Comparison of ENCODE assay signal across 1 cellular context in the genomic region with DNA sequence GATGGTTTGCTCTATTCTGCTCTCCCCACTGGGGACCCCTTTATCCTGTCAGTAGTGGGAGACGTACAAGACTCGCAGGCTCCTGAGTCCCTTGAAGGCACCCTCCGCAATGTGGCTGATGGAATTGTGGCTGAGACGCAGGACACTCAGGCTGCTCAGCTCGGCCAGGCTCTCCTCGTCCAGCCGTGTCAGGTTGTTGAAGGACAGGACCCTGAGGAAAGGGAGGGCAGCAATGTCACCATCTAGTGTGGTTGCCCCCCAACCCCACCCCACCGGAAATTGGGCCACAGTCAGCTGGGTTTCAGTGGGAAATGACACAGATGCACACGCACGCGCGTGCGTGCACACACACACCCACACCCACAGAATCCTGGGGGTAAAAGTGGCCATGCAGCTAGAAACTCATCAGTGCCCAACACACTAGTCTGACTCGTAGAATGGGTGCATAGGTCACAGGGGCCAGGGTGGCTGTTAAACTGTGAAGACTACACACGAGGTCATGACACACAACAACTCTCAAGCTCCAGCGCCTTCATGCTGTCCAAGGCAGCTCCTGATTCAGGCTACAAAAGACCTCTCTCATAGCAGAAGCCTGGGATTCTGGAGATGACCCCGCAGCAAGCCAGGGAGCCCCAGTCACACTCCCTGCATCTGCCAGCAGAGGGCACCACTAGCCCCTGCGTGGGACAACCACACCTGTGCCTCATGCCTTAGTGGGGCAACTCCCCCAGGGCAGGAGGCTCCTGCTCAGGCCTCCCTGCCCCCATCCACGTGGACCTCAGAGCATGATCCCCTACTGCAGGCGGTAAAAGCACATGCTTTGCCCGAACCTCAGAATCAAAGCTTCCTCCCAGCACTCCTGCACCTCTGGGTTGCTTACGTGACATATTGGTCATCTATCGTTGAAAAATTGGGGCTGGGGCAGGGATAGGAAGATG.
TF ChIP-seq lines count a peak whose summit lies in the region.

No MANE protein-coding gene starts in this region.

TF ChIP-seq in IMR-90, 13 proteins besides CTCF, POLR2A, EP300 and RAD21 (continued from another document):
- TF ChIP-seq, protein P1, sequence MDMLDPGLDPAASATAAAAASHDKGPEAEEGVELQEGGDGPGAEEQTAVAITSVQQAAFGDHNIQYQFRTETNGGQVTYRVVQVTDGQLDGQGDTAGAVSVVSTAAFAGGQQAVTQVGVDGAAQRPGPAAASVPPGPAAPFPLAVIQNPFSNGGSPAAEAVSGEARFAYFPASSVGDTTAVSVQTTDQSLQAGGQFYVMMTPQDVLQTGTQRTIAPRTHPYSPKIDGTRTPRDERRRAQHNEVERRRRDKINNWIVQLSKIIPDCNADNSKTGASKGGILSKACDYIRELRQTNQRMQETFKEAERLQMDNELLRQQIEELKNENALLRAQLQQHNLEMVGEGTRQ (IDR thresholded peaks at IDR 0.05; ENCODE audit: low read depth, low read length) = no peak
- peak; percentile 87 for TF ChIP-seq SMC3 (IDR thresholded peaks at IDR 0.05; ENCODE audit: low read depth, low read length)
- TF ChIP-seq CEBPB (IDR thresholded peaks at IDR 0.05; ENCODE audit: low read depth, low read length) = peak; percentile 19; the same call in 1 of the 2 replicates
- TF ChIP-seq MAZ (IDR thresholded peaks at IDR 0.05; ENCODE audit: borderline replicate concordance, low read depth, low read length) = 0 out of 2 replicates have a peak, but pooled peaks have one; percentile 30
